ENCODE assay signal across 1 cellular context in genomic region chr18:3826021-3826420, GRCh38.
TF ChIP-seq lines count a peak whose summit lies in the region.

No MANE protein-coding gene starts in this region.

TF ChIP-seq in GM23338, 12 proteins besides CTCF, POLR2A, EP300 and RAD21 (continued from another document):
- TF ChIP-seq ETS1 (IDR thresholded peaks at IDR 0.05) (no peak), ZNF462 (CRISPR knock-in tag; IDR thresholded peaks at IDR 0.05) (no peak), STAT1 (IDR thresholded peaks at IDR 0.05; ENCODE audit: unreplicated experiment) (no peak), EZH2 (IDR thresholded peaks at IDR 0.05; ENCODE audit: low read depth, unreplicated experiment) (no peak)
TF ChIP-seq in GM23338: peak in this region for 0.
